13 cellular contexts compared by ENCODE assay signal in the genomic region with DNA sequence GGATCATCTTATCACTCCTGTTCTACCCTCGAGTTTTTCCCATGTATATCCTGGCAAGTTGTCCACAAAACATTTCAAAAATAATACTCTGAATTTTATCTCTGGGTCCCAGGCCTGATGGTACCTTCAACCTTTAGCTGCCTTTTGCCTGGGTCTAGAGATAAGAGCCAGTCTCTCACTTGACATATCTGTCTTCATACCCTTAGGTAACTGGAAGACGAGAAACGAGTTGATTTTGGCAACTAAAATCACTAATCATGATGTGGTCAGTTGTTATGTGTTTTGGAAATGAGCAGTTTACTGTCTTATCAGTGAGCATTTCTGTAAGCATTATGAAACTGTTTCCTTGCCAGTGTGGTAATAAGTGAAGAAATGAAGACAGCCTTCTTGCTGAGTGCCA. TPM values are rescaled to one million over a fixed set of nuclear protein-coding genes. Genes with fewer than 3 reads are reported as not detected.
DNase-seq lines count a peak whose midpoint lies in the region; ATAC-seq, FAIRE-seq and TF ChIP-seq lines count a peak whose summit lies in the region.
"Had no signal": no experiment of that assay in that cellular context is flagged by ENCODE, and none has a peak within 500 bp of the region (broad histone marks: within the 10 kb centered on the region; RNA-seq: fewer than 3 reads in every experiment).

No MANE protein-coding gene starts in this region.

- POLR2A ChIA-PET in HepG2 (lab: Yijun Ruan, JAX) = no interaction called here
- POLR2A ChIA-PET in naive thymus-derived CD4-positive, alpha-beta T cell (lab: Charles Lee) = no interaction called here

- BruUV-seq in HepG2 (replicated peaks; lab: Mats Ljungman, UMichigan) (no TSS peak), mammary epithelial cell (replicated peaks; lab: Mats Ljungman, UMichigan) (no TSS peak)

- in situ Hi-C loops in HepG2 (cut with HindIII; ENCODE audit: extremely low pct_ligation_motif_present, low pct_unique_long_range_greater_than_20kb) (no loop called here), mammary epithelial cell (cut with MboI; ENCODE audit: low sequenced_read_pairs in 2 of 2) (no loop called here)

- peaks cover 0 to 19% (median 5%) of the 10 kb centered on the region in 5 donors for H3K36me3 Mint-ChIP-seq in naive thymus-derived CD4-positive, alpha-beta T cell

- dilution Hi-C loops in mammary epithelial cell (cut with HindIII; ENCODE audit: low sequenced_read_pairs) = no loop called here

- TF ChIP-seq EP300 in HepG2 (IDR thresholded peaks at IDR 0.05; ENCODE audit: low read depth in 2 of 2, low read length in 2 of 2) = no peak
- no peak for TF ChIP-seq EP300 in HepG2 (CRISPR knock-in tag; IDR thresholded peaks at IDR 0.05; ENCODE audit: borderline replicate concordance)

- no peak for TF ChIP-seq POLR2A in HepG2 (IDR thresholded peaks at IDR 0.05; ENCODE audit: insufficient read depth in 1 of 2, low read depth in 2 of 2, low read length in 2 of 2)

- FAIRE-seq in HepG2 (lab: Jason Lieb, UNC) = no peak

- TF ChIP-seq CTCF in liver (IDR thresholded peaks at IDR 0.05; ENCODE audit: low read depth, low read length, missing input control) (no peak), HepG2 (CRISPR knock-in tag; IDR thresholded peaks at IDR 0.05) (no peak), mammary epithelial cell (conservative IDR thresholded peaks at IDR 0.05 in 1 of 2, IDR thresholded peaks at IDR 0.05 in 1 of 2; ENCODE audit: extremely low read depth in 1 of 2, insufficient read depth in 1 of 2, low read depth in 1 of 2, low read length in 2 of 2) (no peak)

- no peak overlapping the region for H3K4me2 ChIP-seq in HepG2 (ENCODE audit: low read depth, low read length)
- no peak overlapping the region for H3K4me2 ChIP-seq in mammary epithelial cell (ENCODE audit: insufficient read depth, low read depth, low read length)

- no peak for TF ChIP-seq RAD21 in liver (IDR thresholded peaks at IDR 0.05)
- TF ChIP-seq RAD21 in HepG2 (CRISPR knock-in tag; IDR thresholded peaks at IDR 0.05) = no peak

- no peaks in the 10 kb centered on the region for H3K27me3 Mint-ChIP-seq in naive thymus-derived CD4-positive, alpha-beta T cell
- H3K27me3 Mint-ChIP-seq: T-helper 17 cell had no signal

- H3K27ac ChIP-seq in liver (ENCODE audit: low read depth in 1 of 2, low read length in 2 of 2) = peak overlapping the region; percentile 61 to 64
- no peak overlapping the region for H3K27ac ChIP-seq in HepG2 (ENCODE audit: extremely low read length, insufficient read depth, low read length)
- H3K27ac ChIP-seq in mammary epithelial cell (ENCODE audit: insufficient read depth, low read depth, low read length) = no peak overlapping the region
- no peak overlapping the region for H3K27ac ChIP-seq in naive thymus-derived CD4-positive, alpha-beta T cell (ENCODE audit: low read depth, low read length)

- no peak overlapping the region for H3K9ac ChIP-seq in liver (ENCODE audit: low read depth in 1 of 2, low read length in 2 of 2)
- H3K9ac ChIP-seq in HepG2 (ENCODE audit: insufficient read depth, low read depth, low read length) = no peak overlapping the region
- H3K9ac ChIP-seq in mammary epithelial cell (ENCODE audit: insufficient read depth, low read length) = no peak overlapping the region

- H3K36me3 ChIP-seq in liver (ENCODE audit: control insufficient read depth in 4 of 4, insufficient read depth in 3 of 4, low read depth in 1 of 4, low read length in 3 of 4) (peaks cover 0 to 3% (median under 1%) of the 10 kb centered on the region in 4 donors), HepG2 (replicated peaks in 1 of 2; ENCODE audit: control insufficient read depth in 1 of 2, insufficient read depth in 2 of 2, low read length in 2 of 2) (peaks cover 5 to 28% of the 10 kb centered on the region in 2 experiments), mammary epithelial cell (ENCODE audit: insufficient read depth, low read length) (peaks cover 2% of the 10 kb centered on the region), H7 (replicated peaks; ENCODE audit: control insufficient read depth, insufficient read depth, low read length) (no peaks in the 10 kb centered on the region; the same call in 1 of the 2 replicates)
- H3K36me3 ChIP-seq in naive thymus-derived CD4-positive, alpha-beta T cell (ENCODE audit: control insufficient read depth in 2 of 3, insufficient read depth in 3 of 3, low read length in 3 of 3) = peaks cover 0 to 9% (median 0%) of the 10 kb centered on the region in 3 experiments

- H3K4me1 ChIP-seq in liver (ENCODE audit: control insufficient read depth in 4 of 4, insufficient read depth in 4 of 4, low read length in 3 of 4) = peaks cover 21 to 58% (median 50%) of the 10 kb centered on the region in 4 donors
- H3K4me1 ChIP-seq in HepG2 (ENCODE audit: insufficient read depth, low read length) = peaks cover 88% of the 10 kb centered on the region
- peaks cover 40% of the 10 kb centered on the region for H3K4me1 ChIP-seq in mammary epithelial cell (ENCODE audit: insufficient read depth, low read length)
- peaks cover 39 to 50% of the 10 kb centered on the region in 2 donors for H3K4me1 ChIP-seq in naive thymus-derived CD4-positive, alpha-beta T cell (ENCODE audit: control insufficient read depth in 2 of 2, insufficient read depth in 2 of 2, low read length in 2 of 2)
- H3K4me1 ChIP-seq: BE2C had no signal

- H3K27me3 ChIP-seq in liver (ENCODE audit: control insufficient read depth in 4 of 4, insufficient read depth in 4 of 4, low read length in 3 of 4) (no peaks in the 10 kb centered on the region), HepG2 (ENCODE audit: control insufficient read depth in 1 of 2, insufficient read depth in 2 of 2, low read length in 2 of 2) (no peaks in the 10 kb centered on the region), mammary epithelial cell (ENCODE audit: insufficient read depth, low read length) (no peaks in the 10 kb centered on the region), H7 (ENCODE audit: control insufficient read depth, insufficient read depth, low read length) (no peaks in the 10 kb centered on the region)
- no peaks in the 10 kb centered on the region for H3K27me3 ChIP-seq in naive thymus-derived CD4-positive, alpha-beta T cell (ENCODE audit: control insufficient read depth in 2 of 2, insufficient read depth in 2 of 2, low read length in 2 of 2)
- H3K27me3 ChIP-seq: BE2C had no signal

- 7% methylated on average over 3 of the region's 3 CpGs for WGBS in liver
- 85% methylated on average over 3 of the region's 3 CpGs for WGBS in HepG2 (ENCODE audit: low lambda C conversion rate)
- 46% methylated on average over 3 of the region's 3 CpGs for WGBS in mammary epithelial cell (ENCODE audit: low coverage, missing lambda C conversion rate)

- H3K4me3 Mint-ChIP-seq in naive thymus-derived CD4-positive, alpha-beta T cell = peak overlapping the region in 7 of 10 donors; percentile 21 to 88 (median 45)
- H3K4me3 Mint-ChIP-seq: T-helper 17 cell had no signal

- H3K9me3 ChIP-seq in liver (ENCODE audit: control insufficient read depth in 4 of 4, low read length in 3 of 4) (no peaks in the 10 kb centered on the region), HepG2 (ENCODE audit: low read length) (no peaks in the 10 kb centered on the region), mammary epithelial cell (replicated peaks; ENCODE audit: insufficient read depth, low read length) (no peaks in the 10 kb centered on the region)
- no peaks in the 10 kb centered on the region for H3K9me3 ChIP-seq in naive thymus-derived CD4-positive, alpha-beta T cell (ENCODE audit: control insufficient read depth in 2 of 3, low read length in 3 of 3)
- H3K9me3 ChIP-seq: BE2C had no signal

- peaks cover 91% of the 10 kb centered on the region for H4K20me1 ChIP-seq in HepG2 (ENCODE audit: insufficient read depth, low read length)
- peaks cover 3% of the 10 kb centered on the region for H4K20me1 ChIP-seq in mammary epithelial cell (ENCODE audit: insufficient read depth, low read length)

- no peaks in the 10 kb centered on the region for H3K9me3 Mint-ChIP-seq in naive thymus-derived CD4-positive, alpha-beta T cell

- H2AFZ ChIP-seq in HepG2 (ENCODE audit: low read length) (no peak overlapping the region), mammary epithelial cell (ENCODE audit: low read depth, low read length) (no peak overlapping the region)

- ATAC-seq in HepG2 (no peak), HG02970 (IDR thresholded peaks at IDR 0.05; ENCODE audit: low FRiP score, unreplicated experiment) (no peak), HG03280 (IDR thresholded peaks at IDR 0.05; ENCODE audit: unreplicated experiment) (no peak), GM18519 (IDR thresholded peaks at IDR 0.05; ENCODE audit: low FRiP score, unreplicated experiment) (no peak)
- peak; percentile 56 for ATAC-seq in naive thymus-derived CD4-positive, alpha-beta T cell
- ATAC-seq: T-helper 17 cell had no signal

- H3K79me2 ChIP-seq in HepG2 (ENCODE audit: insufficient read depth, low read length) (peaks cover 89% of the 10 kb centered on the region), mammary epithelial cell (ENCODE audit: insufficient read depth, low read length) (peaks cover 97% of the 10 kb centered on the region)

- H3K27ac Mint-ChIP-seq in naive thymus-derived CD4-positive, alpha-beta T cell = peak overlapping the region in 3 of 9 donors; percentile 12 to 63 (median 32)

- H3K4me1 Mint-ChIP-seq in naive thymus-derived CD4-positive, alpha-beta T cell = peaks cover 54 to 89% (median 66%) of the 10 kb centered on the region in 7 donors

- H3K4me3 ChIP-seq in liver (ENCODE audit: low read depth in 1 of 3, low read length in 3 of 3) = no peak overlapping the region
- H3K4me3 ChIP-seq in HepG2 (replicated peaks in 1 of 3; ENCODE audit: insufficient read depth in 1 of 3, low read depth in 2 of 3, low read length in 3 of 3) = no peak overlapping the region
- no peak overlapping the region for H3K4me3 ChIP-seq in mammary epithelial cell (replicated peaks in 1 of 3; ENCODE audit: insufficient read depth in 1 of 3, low read depth in 2 of 3, low read length in 3 of 3)
- no peak overlapping the region for H3K4me3 ChIP-seq in naive thymus-derived CD4-positive, alpha-beta T cell (ENCODE audit: low read length)
- no peak overlapping the region for H3K4me3 ChIP-seq in H7 (ENCODE audit: insufficient read depth, low read depth, low read length)

- intact Hi-C loops in HepG2 (cut with micrococcal nuclease; ENCODE audit: unreplicated experiment) = no loop called here
- intact Hi-C loops in mammary epithelial cell (cut with micrococcal nuclease) = no loop called here
- intact Hi-C loops in naive thymus-derived CD4-positive, alpha-beta T cell (cut with micrococcal nuclease) = no loop called here

- DNase-seq in HepG2 (ENCODE audit: low spot score) = no peak
- DNase-seq in mammary epithelial cell = peak; percentile 1
- no peak for DNase-seq in naive thymus-derived CD4-positive, alpha-beta T cell
- DNase-seq in H7 = no peak
- DNase-seq: activated naive CD4-positive, alpha-beta T cell treated with anti-CD3 and anti-CD28 coated beads, Interleukin-2, amount 50 U/mL, for 16 hours; BE2C; hypothalamus; occipital lobe; T-helper 17 cell had no signal

- CTCF ChIA-PET in HepG2 (lab: Yijun Ruan, JAX; ENCODE audit: low intra/inter-chr PET ratio, low total read pairs) (no interaction called here), mammary epithelial cell (lab: Charles Lee; ENCODE audit: low non-redundant PET) (no interaction called here)
- CTCF ChIA-PET in naive thymus-derived CD4-positive, alpha-beta T cell (lab: Charles Lee) = no interaction called here

RNA-seq across cellular contexts. Expression of gene RNF10, which starts 6.3 kb away (rescaled TPM):
- 100 to 1,000 TPM; 102 to 157 TPM for total RNA-seq in liver
- polyA plus RNA-seq in liver = 10 to 100 TPM; 48.0 to 49.6 TPM
- 62.5 and 86.7 TPM in 2 replicates for total RNA-seq in HepG2 (2016; rRNA removed; fragmentation: Illumina TruSeq; extraction: Trizol)
- 36.2 and 39.7 TPM in 2 replicates for total RNA-seq in HepG2 (2016; cell fraction: cytosol; rRNA removed; fragmentation: Illumina TruSeq; extraction: Trizol; ENCODE audit: low read depth)
- total RNA-seq in HepG2 (2016; cell fraction: insoluble cytoplasmic fraction; rRNA removed; fragmentation: Illumina TruSeq; extraction: Trizol) = 66.2 and 77.2 TPM in 2 replicates
- 104 and 107 TPM in 2 replicates for total RNA-seq in HepG2 (2016; cell fraction: membrane; rRNA removed; fragmentation: Illumina TruSeq; extraction: Trizol)
- 47.6 and 55.6 TPM in 2 replicates for total RNA-seq in HepG2 (2016; cell fraction: nucleus; rRNA removed; fragmentation: Illumina TruSeq; extraction: Trizol)
- 74.5 and 88.0 TPM in 2 replicates for polyA plus RNA-seq in HepG2 (2011; rRNA removed)
- polyA plus RNA-seq in HepG2 (2011; cell fraction: cytosol; rRNA removed) = 62.6 and 91.2 TPM in 2 replicates
- 126 and 135 TPM in 2 replicates for polyA plus RNA-seq in HepG2 (2011; cell fraction: nucleus; rRNA removed)
- 103 and 107 TPM in 2 replicates for polyA plus RNA-seq in HepG2 (2012)
- 32.5 and 32.6 TPM in 2 replicates for polyA plus RNA-seq in HepG2 (2016; cell fraction: cytosol; fragmentation: Illumina TruSeq; extraction: Trizol; ENCODE audit: low read depth)
- 103 and 119 TPM in 2 replicates for polyA plus RNA-seq in HepG2 (2016; cell fraction: insoluble cytoplasmic fraction; fragmentation: Illumina TruSeq; extraction: Trizol; ENCODE audit: low read depth)
- polyA plus RNA-seq in HepG2 (2016; cell fraction: membrane; fragmentation: Illumina TruSeq; extraction: Trizol; ENCODE audit: low read depth) = 97.5 and 104 TPM in 2 replicates
- 115 and 120 TPM in 2 replicates for polyA plus RNA-seq in HepG2 (2016; cell fraction: nucleus; fragmentation: Illumina TruSeq; extraction: Trizol; ENCODE audit: insufficient read depth, low read depth)
- 124 and 137 TPM in 2 replicates for polyA minus RNA-seq in HepG2 (2011; rRNA and poly(A)+ RNA removed; ENCODE audit: low replicate concordance)
- polyA minus RNA-seq in HepG2 (2011; cell fraction: cytosol; rRNA and poly(A)+ RNA removed) = 65.4 and 101 TPM in 2 replicates
- polyA minus RNA-seq in HepG2 (2011; cell fraction: nucleus; rRNA and poly(A)+ RNA removed) = 93.5 and 100 TPM in 2 replicates
- total RNA-seq in mammary epithelial cell = 100 to 1,000 TPM; 104 to 152 TPM
- polyA plus RNA-seq in mammary epithelial cell = 111 TPM
- 262 TPM for polyA minus RNA-seq in mammary epithelial cell
- total RNA-seq in naive thymus-derived CD4-positive, alpha-beta T cell = 100 to 1,000 TPM; 171 to 361 (median 205) TPM
- 100 to 1,000 TPM in 1 of 2 donors, 10 to 100 TPM in 1; 95.1 to 155 TPM for polyA plus RNA-seq in naive thymus-derived CD4-positive, alpha-beta T cell
- total RNA-seq in H7 (2014; rRNA removed; shearing (Covaris generic)) = 118 and 119 TPM in 2 replicates

RNA-seq across cellular contexts. Expression of gene COQ5, which starts 11.5 kb away (rescaled TPM):
- 10 to 100 TPM; 25.0 to 29.9 TPM for total RNA-seq in liver
- 10 to 100 TPM; 31.4 to 33.6 TPM for polyA plus RNA-seq in liver
- total RNA-seq in HepG2 (2016; rRNA removed; fragmentation: Illumina TruSeq; extraction: Trizol) = 41.5 and 59.8 TPM in 2 replicates
- total RNA-seq in HepG2 (2016; cell fraction: cytosol; rRNA removed; fragmentation: Illumina TruSeq; extraction: Trizol; ENCODE audit: low read depth) = 8.7 and 10.8 TPM in 2 replicates
- 43.6 and 64.0 TPM in 2 replicates for total RNA-seq in HepG2 (2016; cell fraction: insoluble cytoplasmic fraction; rRNA removed; fragmentation: Illumina TruSeq; extraction: Trizol)
- 18.6 and 20.4 TPM in 2 replicates for total RNA-seq in HepG2 (2016; cell fraction: membrane; rRNA removed; fragmentation: Illumina TruSeq; extraction: Trizol)
- 16.9 and 17.7 TPM in 2 replicates for total RNA-seq in HepG2 (2016; cell fraction: nucleus; rRNA removed; fragmentation: Illumina TruSeq; extraction: Trizol)
- polyA plus RNA-seq in HepG2 (2011; rRNA removed) = 27.6 and 36.4 TPM in 2 replicates
- polyA plus RNA-seq in HepG2 (2011; cell fraction: cytosol; rRNA removed) = 21.5 and 30.8 TPM in 2 replicates
- polyA plus RNA-seq in HepG2 (2011; cell fraction: nucleus; rRNA removed) = 7.0 and 10.9 TPM in 2 replicates
- 30.7 and 41.3 TPM in 2 replicates for polyA plus RNA-seq in HepG2 (2012)
- 6.7 and 7.2 TPM in 2 replicates for polyA plus RNA-seq in HepG2 (2016; cell fraction: cytosol; fragmentation: Illumina TruSeq; extraction: Trizol; ENCODE audit: low read depth)
- polyA plus RNA-seq in HepG2 (2016; cell fraction: insoluble cytoplasmic fraction; fragmentation: Illumina TruSeq; extraction: Trizol; ENCODE audit: low read depth) = 48.1 and 57.1 TPM in 2 replicates
- polyA plus RNA-seq in HepG2 (2016; cell fraction: membrane; fragmentation: Illumina TruSeq; extraction: Trizol; ENCODE audit: low read depth) = 13.5 and 13.8 TPM in 2 replicates
- 23.9 and 28.2 TPM in 2 replicates for polyA plus RNA-seq in HepG2 (2016; cell fraction: nucleus; fragmentation: Illumina TruSeq; extraction: Trizol; ENCODE audit: insufficient read depth, low read depth)
- polyA minus RNA-seq in HepG2 (2011; rRNA and poly(A)+ RNA removed; ENCODE audit: low replicate concordance) = 13.5 and 14.6 TPM in 2 replicates
- polyA minus RNA-seq in HepG2 (2011; cell fraction: cytosol; rRNA and poly(A)+ RNA removed) = 11.5 and 13.0 TPM in 2 replicates
- 17.9 and 19.7 TPM in 2 replicates for polyA minus RNA-seq in HepG2 (2011; cell fraction: nucleus; rRNA and poly(A)+ RNA removed)
- total RNA-seq in mammary epithelial cell = 10 to 100 TPM; 12.0 to 21.1 TPM
- polyA plus RNA-seq in mammary epithelial cell = 22.6 TPM
- 79.6 TPM for polyA minus RNA-seq in mammary epithelial cell
- total RNA-seq in naive thymus-derived CD4-positive, alpha-beta T cell = 10 to 100 TPM; 11.3 to 26.1 (median 23.5) TPM
- polyA plus RNA-seq in naive thymus-derived CD4-positive, alpha-beta T cell = 10 to 100 TPM; 36.7 to 49.0 TPM
- 56.8 and 78.3 TPM in 2 replicates for total RNA-seq in H7 (2014; rRNA removed; shearing (Covaris generic))

RNA-seq across cellular contexts. Expression of gene POP5, which starts 40.8 kb away (rescaled TPM):
- total RNA-seq in liver = 10 to 100 TPM; 20.0 to 20.7 TPM
- 10 to 100 TPM; 27.3 to 37.1 TPM for polyA plus RNA-seq in liver
- 54.3 and 61.3 TPM in 2 replicates for total RNA-seq in HepG2 (2016; rRNA removed; fragmentation: Illumina TruSeq; extraction: Trizol)
- 9.2 and 10.3 TPM in 2 replicates for total RNA-seq in HepG2 (2016; cell fraction: cytosol; rRNA removed; fragmentation: Illumina TruSeq; extraction: Trizol; ENCODE audit: low read depth)
- 59.2 and 60.3 TPM in 2 replicates for total RNA-seq in HepG2 (2016; cell fraction: insoluble cytoplasmic fraction; rRNA removed; fragmentation: Illumina TruSeq; extraction: Trizol)
- total RNA-seq in HepG2 (2016; cell fraction: membrane; rRNA removed; fragmentation: Illumina TruSeq; extraction: Trizol) = 18.4 and 20.5 TPM in 2 replicates
- total RNA-seq in HepG2 (2016; cell fraction: nucleus; rRNA removed; fragmentation: Illumina TruSeq; extraction: Trizol) = 45.0 and 46.6 TPM in 2 replicates
- polyA plus RNA-seq in HepG2 (2011; rRNA removed) = 43.4 and 45.6 TPM in 2 replicates
- 45.5 and 48.2 TPM in 2 replicates for polyA plus RNA-seq in HepG2 (2011; cell fraction: cytosol; rRNA removed)
- 40.9 and 54.0 TPM in 2 replicates for polyA plus RNA-seq in HepG2 (2011; cell fraction: nucleus; rRNA removed)
- polyA plus RNA-seq in HepG2 (2012) = 20.8 and 21.7 TPM in 2 replicates
- 9.2 and 9.4 TPM in 2 replicates for polyA plus RNA-seq in HepG2 (2016; cell fraction: cytosol; fragmentation: Illumina TruSeq; extraction: Trizol; ENCODE audit: low read depth)
- polyA plus RNA-seq in HepG2 (2016; cell fraction: insoluble cytoplasmic fraction; fragmentation: Illumina TruSeq; extraction: Trizol; ENCODE audit: low read depth) = 54.6 and 56.2 TPM in 2 replicates
- 15.0 and 15.5 TPM in 2 replicates for polyA plus RNA-seq in HepG2 (2016; cell fraction: membrane; fragmentation: Illumina TruSeq; extraction: Trizol; ENCODE audit: low read depth)
- polyA plus RNA-seq in HepG2 (2016; cell fraction: nucleus; fragmentation: Illumina TruSeq; extraction: Trizol; ENCODE audit: insufficient read depth, low read depth) = 87.8 and 95.7 TPM in 2 replicates
- polyA minus RNA-seq in HepG2 (2011; rRNA and poly(A)+ RNA removed; ENCODE audit: low replicate concordance) = 17.2 and 66.7 TPM in 2 replicates
- polyA minus RNA-seq in HepG2 (2011; cell fraction: cytosol; rRNA and poly(A)+ RNA removed) = 7.9 and 13.5 TPM in 2 replicates
- polyA minus RNA-seq in HepG2 (2011; cell fraction: nucleus; rRNA and poly(A)+ RNA removed) = 13.8 and 16.9 TPM in 2 replicates
- total RNA-seq in mammary epithelial cell = 10 to 100 TPM; 19.3 to 35.6 TPM
- polyA plus RNA-seq in mammary epithelial cell = 82.6 TPM
- polyA minus RNA-seq in mammary epithelial cell = 16.3 TPM
- 10 to 100 TPM; 42.9 to 86.8 (median 59.0) TPM for total RNA-seq in naive thymus-derived CD4-positive, alpha-beta T cell
- polyA plus RNA-seq in naive thymus-derived CD4-positive, alpha-beta T cell = 100 to 1,000 TPM; 116 to 141 TPM
- total RNA-seq in H7 (2014; rRNA removed; shearing (Covaris generic)) = 52.6 and 53.8 TPM in 2 replicates

RNA-seq across cellular contexts. Expression of gene DYNLL1, which starts 44.5 kb away (rescaled TPM):
- total RNA-seq in liver (100 to 1,000 TPM; 101 to 143 TPM), HepG2 (2016; rRNA removed; fragmentation: Illumina TruSeq; extraction: Trizol) (271 and 403 TPM in 2 replicates), mammary epithelial cell (100 to 1,000 TPM; 210 to 390 TPM)
- polyA plus RNA-seq in liver (100 to 1,000 TPM; 224 to 275 TPM), HepG2 (2011; rRNA removed) (294 and 318 TPM in 2 replicates), mammary epithelial cell (723 TPM)
- 125 and 176 TPM in 2 replicates for total RNA-seq in HepG2 (2016; cell fraction: cytosol; rRNA removed; fragmentation: Illumina TruSeq; extraction: Trizol; ENCODE audit: low read depth)
- total RNA-seq in HepG2 (2016; cell fraction: insoluble cytoplasmic fraction; rRNA removed; fragmentation: Illumina TruSeq; extraction: Trizol) = 277 and 420 TPM in 2 replicates
- 174 and 230 TPM in 2 replicates for total RNA-seq in HepG2 (2016; cell fraction: membrane; rRNA removed; fragmentation: Illumina TruSeq; extraction: Trizol)
- 119 and 123 TPM in 2 replicates for total RNA-seq in HepG2 (2016; cell fraction: nucleus; rRNA removed; fragmentation: Illumina TruSeq; extraction: Trizol)
- 305 and 402 TPM in 2 replicates for polyA plus RNA-seq in HepG2 (2011; cell fraction: cytosol; rRNA removed)
- polyA plus RNA-seq in HepG2 (2011; cell fraction: nucleus; rRNA removed) = 130 and 152 TPM in 2 replicates
- polyA plus RNA-seq in HepG2 (2012) = 350 and 505 TPM in 2 replicates
- polyA plus RNA-seq in HepG2 (2016; cell fraction: cytosol; fragmentation: Illumina TruSeq; extraction: Trizol; ENCODE audit: low read depth) = 240 and 370 TPM in 2 replicates
- polyA plus RNA-seq in HepG2 (2016; cell fraction: insoluble cytoplasmic fraction; fragmentation: Illumina TruSeq; extraction: Trizol; ENCODE audit: low read depth) = 862 and 951 TPM in 2 replicates
- polyA plus RNA-seq in HepG2 (2016; cell fraction: membrane; fragmentation: Illumina TruSeq; extraction: Trizol; ENCODE audit: low read depth) = 322 and 411 TPM in 2 replicates
- polyA plus RNA-seq in HepG2 (2016; cell fraction: nucleus; fragmentation: Illumina TruSeq; extraction: Trizol; ENCODE audit: insufficient read depth, low read depth) = 362 and 385 TPM in 2 replicates
- polyA minus RNA-seq in HepG2 (2011; rRNA and poly(A)+ RNA removed; ENCODE audit: low replicate concordance) = 59.5 and 114 TPM in 2 replicates
- 80.5 and 87.3 TPM in 2 replicates for polyA minus RNA-seq in HepG2 (2011; cell fraction: cytosol; rRNA and poly(A)+ RNA removed)
- polyA minus RNA-seq in HepG2 (2011; cell fraction: nucleus; rRNA and poly(A)+ RNA removed) = 57.0 and 67.4 TPM in 2 replicates
- polyA minus RNA-seq in mammary epithelial cell = 177 TPM
- total RNA-seq in naive thymus-derived CD4-positive, alpha-beta T cell = 100 to 1,000 TPM in 1 of 5 experiments, 10 to 100 TPM in 4; 35.0 to 301 (median 72.7) TPM
- 100 to 1,000 TPM; 197 to 243 TPM for polyA plus RNA-seq in naive thymus-derived CD4-positive, alpha-beta T cell
- 215 and 313 TPM in 2 replicates for total RNA-seq in H7 (2014; rRNA removed; shearing (Covaris generic))

Comparison
In these comparisons a context has a peak if more than half of its experiments do, and no peak if none do; other contexts are left out.
1. H3K27ac ChIP-seq: peak in liver (2 of 2); none in HepG2 (single experiment), mammary epithelial cell (single experiment) and naive thymus-derived CD4-positive, alpha-beta T cell (single experiment).